In the genomic region with DNA sequence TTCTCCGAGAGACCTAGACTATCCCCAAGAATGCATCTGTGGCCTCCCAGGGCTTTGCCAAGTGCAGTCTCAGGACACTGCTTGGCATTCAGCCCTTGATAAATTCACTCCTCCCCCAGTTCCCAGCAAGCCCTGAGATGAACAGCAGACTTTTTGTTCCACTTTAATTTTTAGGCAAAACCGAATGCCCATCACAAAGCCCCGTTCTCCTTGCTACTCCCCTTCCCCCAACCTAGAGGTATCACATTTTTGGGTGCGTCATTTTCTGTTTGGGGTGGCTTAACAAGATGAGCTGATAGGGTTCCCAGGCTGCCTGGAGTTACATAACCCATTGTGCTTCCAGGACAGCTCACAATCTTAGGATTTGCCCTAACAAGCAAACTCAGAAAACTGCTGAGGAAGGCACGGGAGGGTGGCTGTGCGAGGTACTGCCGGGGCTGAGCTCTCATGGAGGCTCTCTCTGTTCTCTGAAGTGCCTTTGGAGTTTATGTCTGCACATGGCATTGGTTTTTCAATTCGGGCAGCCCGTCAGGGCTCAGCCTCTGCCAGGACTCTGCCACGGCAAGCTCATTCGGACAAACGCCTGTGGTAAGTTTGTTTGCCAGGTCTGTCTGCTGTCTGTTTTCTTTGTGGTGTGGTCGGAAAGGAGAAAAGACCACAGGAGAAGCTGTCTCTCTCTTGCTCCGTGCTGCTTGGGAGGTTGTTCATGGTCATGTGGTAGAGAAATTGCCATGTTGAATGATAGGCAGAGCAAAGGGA, we compare ENCODE assay signal across 8 cellular contexts. TPM values are rescaled to one million over a fixed set of nuclear protein-coding genes. Genes with fewer than 3 reads are reported as not detected.
DNase-seq lines count a peak whose midpoint lies in the region; FAIRE-seq and TF ChIP-seq lines count a peak whose summit lies in the region.

A gene with protein sequence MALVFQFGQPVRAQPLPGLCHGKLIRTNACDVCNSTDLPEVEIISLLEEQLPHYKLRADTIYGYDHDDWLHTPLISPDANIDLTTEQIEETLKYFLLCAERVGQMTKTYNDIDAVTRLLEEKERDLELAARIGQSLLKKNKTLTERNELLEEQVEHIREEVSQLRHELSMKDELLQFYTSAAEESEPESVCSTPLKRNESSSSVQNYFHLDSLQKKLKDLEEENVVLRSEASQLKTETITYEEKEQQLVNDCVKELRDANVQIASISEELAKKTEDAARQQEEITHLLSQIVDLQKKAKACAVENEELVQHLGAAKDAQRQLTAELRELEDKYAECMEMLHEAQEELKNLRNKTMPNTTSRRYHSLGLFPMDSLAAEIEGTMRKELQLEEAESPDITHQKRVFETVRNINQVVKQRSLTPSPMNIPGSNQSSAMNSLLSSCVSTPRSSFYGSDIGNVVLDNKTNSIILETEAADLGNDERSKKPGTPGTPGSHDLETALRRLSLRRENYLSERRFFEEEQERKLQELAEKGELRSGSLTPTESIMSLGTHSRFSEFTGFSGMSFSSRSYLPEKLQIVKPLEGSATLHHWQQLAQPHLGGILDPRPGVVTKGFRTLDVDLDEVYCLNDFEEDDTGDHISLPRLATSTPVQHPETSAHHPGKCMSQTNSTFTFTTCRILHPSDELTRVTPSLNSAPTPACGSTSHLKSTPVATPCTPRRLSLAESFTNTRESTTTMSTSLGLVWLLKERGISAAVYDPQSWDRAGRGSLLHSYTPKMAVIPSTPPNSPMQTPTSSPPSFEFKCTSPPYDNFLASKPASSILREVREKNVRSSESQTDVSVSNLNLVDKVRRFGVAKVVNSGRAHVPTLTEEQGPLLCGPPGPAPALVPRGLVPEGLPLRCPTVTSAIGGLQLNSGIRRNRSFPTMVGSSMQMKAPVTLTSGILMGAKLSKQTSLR (plus strand): TSS at position 385 of the 759 bp plus-strand sequence. CDS start 113 bp downstream, at position 498.

- POLR2A ChIA-PET in Caco-2 (lab: Charles Lee), result no interaction called here

- TF ChIP-seq CTCF in Caco-2 (IDR thresholded peaks at IDR 0.05; ENCODE audit: insufficient read depth in 1 of 2, low read depth in 1 of 2, low read length in 1 of 2, severe bottlenecking in 1 of 2, unreplicated experiment in 1 of 2), result no peak
- TF ChIP-seq CTCF in prostate gland (IDR thresholded peaks at IDR 0.05), result peak in 2 of 4 experiments; percentile 29 to 31

- H3K9me3 ChIP-seq in Caco-2, result no peaks in the 10 kb centered on the region
- H3K9me3 ChIP-seq in prostate gland, result no peaks in the 10 kb centered on the region

- no peaks in the 10 kb centered on the region for H3K4me1 Mint-ChIP-seq in Caco-2 (ENCODE audit: low read depth, unreplicated experiment)
- peaks cover 53% of the 10 kb centered on the region for H3K4me1 Mint-ChIP-seq in activated T-helper 1 cell treated with anti-CD3 and anti-CD28 coated beads, Interleukin-12 subunit alpha, Interleukin-12 subunit beta, Interleukin-2, Interleukin-4 antibody, amounts not matched to agents 30 ng/mL and 10 ng/mL and 1 ng/mL, durations not matched to agents 14 hours and 24 hours and 36 hours (ENCODE audit: low read depth)

- no peaks in the 10 kb centered on the region for H3K36me3 Mint-ChIP-seq in Caco-2 (ENCODE audit: insufficient read depth, unreplicated experiment)
- peaks cover 40% of the 10 kb centered on the region for H3K36me3 Mint-ChIP-seq in activated T-helper 1 cell treated with anti-CD3 and anti-CD28 coated beads, Interleukin-12 subunit alpha, Interleukin-12 subunit beta, Interleukin-2, Interleukin-4 antibody, amounts not matched to agents 30 ng/mL and 10 ng/mL and 1 ng/mL, durations not matched to agents 14 hours and 24 hours and 36 hours (ENCODE audit: low read depth)

- DNase-seq in Caco-2 (no peak), head of caudate nucleus (peak in 33 of 42 donors; percentile 15 to 73 (median 45)), prostate gland (ENCODE audit: low spot score) (peak; percentile 53), NCI-H526 treated with DMSO at 0.1 percent for 48 hours (lab: John Stamatoyannopoulos, UW) (no peak), HK-2 (ENCODE audit: unreplicated experiment) (no peak), GM19239 (ENCODE audit: insufficient read length, low spot score) (no peak), NCI-H524 (lab: John Stamatoyannopoulos, UW) (no peak)
- DNase-seq in activated T-helper 1 cell treated with anti-CD3 and anti-CD28 coated beads, Interleukin-12 subunit alpha, Interleukin-12 subunit beta, Interleukin-2, Interleukin-4 antibody, amounts not matched to agents 30 ng/mL and 10 ng/mL and 1 ng/mL, durations not matched to agents 14 hours and 24 hours and 36 hours (ENCODE audit: low spot score), result no peak

- no peak within 1 kb of the TSS for H3K27ac Mint-ChIP-seq in Caco-2 (ENCODE audit: unreplicated experiment)
- peak within 1 kb of the TSS; percentile 64 for H3K27ac Mint-ChIP-seq in activated T-helper 1 cell treated with anti-CD3 and anti-CD28 coated beads, Interleukin-12 subunit alpha, Interleukin-12 subunit beta, Interleukin-2, Interleukin-4 antibody, amounts not matched to agents 30 ng/mL and 10 ng/mL and 1 ng/mL, durations not matched to agents 14 hours and 24 hours and 36 hours

- H3K4me3 ChIP-seq in Caco-2 (ENCODE audit: low read depth, low read length) (no peak within 1 kb of the TSS), prostate gland (peak within 1 kb of the TSS; percentile 1 to 11)

- peaks cover 1% of the 10 kb centered on the region for H3K36me3 ChIP-seq in Caco-2 (ENCODE audit: control insufficient read depth, insufficient read depth, low read length)
- no peaks in the 10 kb centered on the region for H3K36me3 ChIP-seq in prostate gland

- no peaks in the 10 kb centered on the region for H3K27me3 Mint-ChIP-seq in Caco-2 (ENCODE audit: insufficient read depth, unreplicated experiment)
- H3K27me3 Mint-ChIP-seq in activated T-helper 1 cell treated with anti-CD3 and anti-CD28 coated beads, Interleukin-12 subunit alpha, Interleukin-12 subunit beta, Interleukin-2, Interleukin-4 antibody, amounts not matched to agents 30 ng/mL and 10 ng/mL and 1 ng/mL, durations not matched to agents 14 hours and 24 hours and 36 hours (ENCODE audit: insufficient read depth), result no peaks in the 10 kb centered on the region

- H3K27me3 ChIP-seq in Caco-2 (replicated peaks; ENCODE audit: control insufficient read depth, insufficient read depth, low read length), result no peaks in the 10 kb centered on the region
- no peaks in the 10 kb centered on the region for H3K27me3 ChIP-seq in prostate gland (replicated peaks; ENCODE audit: insufficient read depth)

- H3K9me3 Mint-ChIP-seq in Caco-2 (ENCODE audit: unreplicated experiment), result no peaks in the 10 kb centered on the region
- no peaks in the 10 kb centered on the region for H3K9me3 Mint-ChIP-seq in activated T-helper 1 cell treated with anti-CD3 and anti-CD28 coated beads, Interleukin-12 subunit alpha, Interleukin-12 subunit beta, Interleukin-2, Interleukin-4 antibody, amounts not matched to agents 30 ng/mL and 10 ng/mL and 1 ng/mL, durations not matched to agents 14 hours and 24 hours and 36 hours

- no peak within 1 kb of the TSS for H3K4me3 Mint-ChIP-seq in Caco-2 (ENCODE audit: unreplicated experiment)
- peak within 1 kb of the TSS; percentile 11 for H3K4me3 Mint-ChIP-seq in activated T-helper 1 cell treated with anti-CD3 and anti-CD28 coated beads, Interleukin-12 subunit alpha, Interleukin-12 subunit beta, Interleukin-2, Interleukin-4 antibody, amounts not matched to agents 30 ng/mL and 10 ng/mL and 1 ng/mL, durations not matched to agents 14 hours and 24 hours and 36 hours

- CTCF ChIA-PET in Caco-2 (lab: Charles Lee), result interaction anchor here (0.6 kb wide), 1 partner anchor 84 kb away, joined by 3 read pairs; no protein-coding TSS in a partner anchor

- H3K4me1 ChIP-seq in Caco-2, result no peaks in the 10 kb centered on the region
- H3K4me1 ChIP-seq in prostate gland (replicated peaks), result no peaks in the 10 kb centered on the region

- no peak for TF ChIP-seq POLR2A in prostate gland (IDR thresholded peaks at IDR 0.05)

- H3K27ac ChIP-seq in prostate gland, result peak within 1 kb of the TSS; percentile 31 to 69

- no TSS peak for BruUV-seq in Caco-2 (replicated peaks; lab: Mats Ljungman, UMichigan)

- 33% methylated on average over 14 of the region's 14 CpGs for WGBS in prostate gland

- intact Hi-C loops in Caco-2 (cut with micrococcal nuclease; ENCODE audit: unreplicated experiment), result no loop called here
- intact Hi-C loops in activated T-helper 1 cell treated with anti-CD3 and anti-CD28 coated beads, Interleukin-12 subunit alpha, Interleukin-12 subunit beta, Interleukin-2, Interleukin-4 antibody, amounts not matched to agents 30 ng/mL and 10 ng/mL and 1 ng/mL, durations not matched to agents 14 hours and 24 hours and 36 hours (cut with micrococcal nuclease), result loop anchor here (5.0 to 10.0 kb wide), 4 partner anchors 906 to 1634 kb away; a partner anchor contains a TSS
- intact Hi-C loops in head of caudate nucleus (cut with DNase I), result no loop called here
- intact Hi-C loops in prostate gland (cut with DNase I), result loop anchor here (10.0 kb wide), 1 partner anchor 1506 kb away; no protein-coding TSS in a partner anchor

- FAIRE-seq in GM19239 (lab: Jason Lieb, UNC), result no peak

RNA-seq across cellular contexts. Expression of the gene that starts here (rescaled TPM):
- total RNA-seq in Caco-2 (2022) (33.3 TPM in 2 replicates), prostate gland (10 to 100 TPM; 35.6 to 80.3 TPM)
- total RNA-seq in activated T-helper 1 cell treated with anti-CD3 and anti-CD28 coated beads, Interleukin-12 subunit alpha, Interleukin-12 subunit beta, Interleukin-2, Interleukin-4 antibody, amounts not matched to agents 30 ng/mL and 10 ng/mL and 1 ng/mL, durations not matched to agents 14 hours and 24 hours and 36 hours, result 32.6 and 33.8 TPM in 2 replicates

Comparison
In these comparisons a context has a peak if more than half of its experiments do, and no peak if none do; other contexts are left out.
1. DNase-seq: peak in head of caudate nucleus (33 of 42) and prostate gland (single experiment); none in Caco-2 (0 of 2), activated T-helper 1 cell treated with anti-CD3 and anti-CD28 coated beads, Interleukin-12 subunit alpha, Interleukin-12 subunit beta, Interleukin-2, Interleukin-4 antibody, amounts not matched to agents 30 ng/mL and 10 ng/mL and 1 ng/mL, durations not matched to agents 14 hours and 24 hours and 36 hours (single experiment), NCI-H526 treated with DMSO at 0.1 percent for 48 hours (single experiment), HK-2 (single experiment), GM19239 (single experiment) and NCI-H524 (0 of 2).
2. intact Hi-C loops: an anchor here in activated T-helper 1 cell treated with anti-CD3 and anti-CD28 coated beads, Interleukin-12 subunit alpha, Interleukin-12 subunit beta, Interleukin-2, Interleukin-4 antibody, amounts not matched to agents 30 ng/mL and 10 ng/mL and 1 ng/mL, durations not matched to agents 14 hours and 24 hours and 36 hours (5.0 to 10.0 kb wide) and prostate gland (10.0 kb wide); none called in Caco-2 and head of caudate nucleus.